15 cellular contexts compared by ENCODE assay signal in genomic region chr1:30753660-30754123, GRCh38. TPM values are rescaled to one million over a fixed set of nuclear protein-coding genes. Genes with fewer than 3 reads are reported as not detected.
DNase-seq lines count a peak whose midpoint lies in the region; ATAC-seq lines count a peak whose summit lies in the region.
"Had no signal": no experiment of that assay in that cellular context is flagged by ENCODE, and none has a peak within 500 bp of the region (broad histone marks: within the 10 kb centered on the region; RNA-seq: fewer than 3 reads in every experiment).

No MANE protein-coding gene starts in this region.

- peaks cover 75% of the 10 kb centered on the region for H3K4me1 ChIP-seq in CD8-positive, alpha-beta memory T cell (ENCODE audit: insufficient read depth, low read length)

- peak in 2 of 5 donors; percentile 46 to 73 for DNase-seq in CD8-positive, alpha-beta memory T cell
- DNase-seq in Kasumi-1 (lab: John Stamatoyannopoulos, UW), result peak; percentile 46 to 50
- no peak for DNase-seq in activated CD8-positive, alpha-beta T cell treated with anti-CD3 and anti-CD28 coated beads, Interleukin-2, amount 10 ng/mL, durations not matched to agents 7 days and 5 days
- no peak for DNase-seq in natural killer cell treated with Interleukin-12 subunit alpha and Interleukin-12 subunit beta and Interleukin-15 and Interleukin-18, amount 100 ng/mL, for 72 hours (ENCODE audit: low spot score)
- no peak for DNase-seq in NCI-H524 treated with DMSO at 0.1 percent for 48 hours (lab: John Stamatoyannopoulos, UW)
- DNase-seq: activated CD8-positive, alpha-beta memory T cell treated with anti-CD3 and anti-CD28 coated beads for 24 hours; DMS 273 treated with DMSO at 0.1 percent for 48 hours; nephron progenitor cell; Right ventricle myocardium superior; stimulated activated CD4-positive, alpha-beta T cell treated with anti-CD3 and anti-CD28 coated beads, Interleukin-15, amount 100 ng/mL, for 24 hours had no signal

- peak overlapping the region; percentile 74 for H3K4me3 ChIP-seq in CD8-positive, alpha-beta memory T cell (ENCODE audit: low read length)

- H3K36me3 Mint-ChIP-seq in CD8-positive, alpha-beta memory T cell, result peaks cover 6 to 80% (median 14%) of the 10 kb centered on the region in 3 donors
- H3K36me3 Mint-ChIP-seq in activated CD8-positive, alpha-beta T cell treated with anti-CD3 and anti-CD28 coated beads, Interleukin-2, amount 10 ng/mL, durations not matched to agents 7 days and 5 days (ENCODE audit: low read depth), result peaks cover 69% of the 10 kb centered on the region
- no peaks in the 10 kb centered on the region for H3K36me3 Mint-ChIP-seq in natural killer cell treated with Interleukin-12 subunit alpha and Interleukin-12 subunit beta and Interleukin-15 and Interleukin-18, amount 100 ng/mL, for 72 hours
- H3K36me3 Mint-ChIP-seq: brain had no signal

- H3K27me3 Mint-ChIP-seq in CD8-positive, alpha-beta memory T cell, result peaks cover 0 to 11% of the 10 kb centered on the region in 2 donors
- no peaks in the 10 kb centered on the region for H3K27me3 Mint-ChIP-seq in activated CD8-positive, alpha-beta T cell treated with anti-CD3 and anti-CD28 coated beads, Interleukin-2, amount 10 ng/mL, durations not matched to agents 7 days and 5 days (ENCODE audit: low read depth)
- no peaks in the 10 kb centered on the region for H3K27me3 Mint-ChIP-seq in natural killer cell treated with Interleukin-12 subunit alpha and Interleukin-12 subunit beta and Interleukin-15 and Interleukin-18, amount 100 ng/mL, for 72 hours

- H3K9me3 Mint-ChIP-seq in CD8-positive, alpha-beta memory T cell, result no peaks in the 10 kb centered on the region
- H3K9me3 Mint-ChIP-seq in activated CD8-positive, alpha-beta T cell treated with anti-CD3 and anti-CD28 coated beads, Interleukin-2, amount 10 ng/mL, durations not matched to agents 7 days and 5 days (ENCODE audit: insufficient read depth), result no peaks in the 10 kb centered on the region
- H3K9me3 Mint-ChIP-seq in natural killer cell treated with Interleukin-12 subunit alpha and Interleukin-12 subunit beta and Interleukin-15 and Interleukin-18, amount 100 ng/mL, for 72 hours, result no peaks in the 10 kb centered on the region
- H3K9me3 Mint-ChIP-seq: nephron progenitor cell had no signal

- H3K4me3 Mint-ChIP-seq in CD8-positive, alpha-beta memory T cell, result peak overlapping the region; percentile 96 to 100 (median 99)
- H3K4me3 Mint-ChIP-seq in activated CD8-positive, alpha-beta T cell treated with anti-CD3 and anti-CD28 coated beads, Interleukin-2, amount 10 ng/mL, durations not matched to agents 7 days and 5 days, result peak overlapping the region; percentile 96
- H3K4me3 Mint-ChIP-seq in natural killer cell treated with Interleukin-12 subunit alpha and Interleukin-12 subunit beta and Interleukin-15 and Interleukin-18, amount 100 ng/mL, for 72 hours, result peak overlapping the region; percentile 83
- H3K4me3 Mint-ChIP-seq: brain, nephron progenitor cell had no signal

- CTCF ChIA-PET in CD8-positive, alpha-beta memory T cell (lab: Charles Lee), result interaction anchor here (1.3 to 11.3 kb wide), 5 partner anchors 9 to 34 kb away, joined by 3 to 76 read pairs (median 20); no protein-coding TSS in a partner anchor
- CTCF ChIA-PET in activated CD8-positive, alpha-beta T cell treated with anti-CD3 and anti-CD28 coated beads, Interleukin-2, amount 10 ng/mL, durations not matched to agents 7 days and 5 days (lab: Charles Lee), result interaction anchor here (1.5 to 17.9 kb wide), 3 partner anchors 9 to 30 kb away, joined by 13 to 242 read pairs (median 103); partner anchors contain the start of gene MATN1

- H3K9me3 ChIP-seq in CD8-positive, alpha-beta memory T cell (ENCODE audit: low read length), result no peaks in the 10 kb centered on the region
- H3K9me3 ChIP-seq: esophagus muscularis mucosa had no signal

- H3K27ac Mint-ChIP-seq in CD8-positive, alpha-beta memory T cell, result peak overlapping the region; percentile 98 to 100 (median 100)
- peak overlapping the region; percentile 96 for H3K27ac Mint-ChIP-seq in activated CD8-positive, alpha-beta T cell treated with anti-CD3 and anti-CD28 coated beads, Interleukin-2, amount 10 ng/mL, durations not matched to agents 7 days and 5 days
- peak overlapping the region; percentile 98 to 100 for H3K27ac Mint-ChIP-seq in natural killer cell treated with Interleukin-12 subunit alpha and Interleukin-12 subunit beta and Interleukin-15 and Interleukin-18, amount 100 ng/mL, for 72 hours
- H3K27ac Mint-ChIP-seq: nephron progenitor cell had no signal

- peaks cover 86 to 90% (median 86%) of the 10 kb centered on the region in 3 donors for H3K4me1 Mint-ChIP-seq in CD8-positive, alpha-beta memory T cell
- H3K4me1 Mint-ChIP-seq in activated CD8-positive, alpha-beta T cell treated with anti-CD3 and anti-CD28 coated beads, Interleukin-2, amount 10 ng/mL, durations not matched to agents 7 days and 5 days (ENCODE audit: low read depth), result peaks cover 81% of the 10 kb centered on the region
- H3K4me1 Mint-ChIP-seq in natural killer cell treated with Interleukin-12 subunit alpha and Interleukin-12 subunit beta and Interleukin-15 and Interleukin-18, amount 100 ng/mL, for 72 hours (ENCODE audit: low read depth in 2 of 2), result peaks cover 80 to 83% of the 10 kb centered on the region in 2 donors

- H3K27me3 ChIP-seq in CD8-positive, alpha-beta memory T cell (ENCODE audit: insufficient read depth, low read length, poor library complexity, severe bottlenecking), result no peaks in the 10 kb centered on the region

- peak overlapping the region; percentile 60 for H3K27ac ChIP-seq in CD8-positive, alpha-beta memory T cell (ENCODE audit: low read depth, low read length)

- POLR2A ChIA-PET in CD8-positive, alpha-beta memory T cell (lab: Charles Lee), result interaction anchor here (1.0 to 11.0 kb wide), 4 partner anchors 8 to 35 kb away, joined by 3 to 189 read pairs (median 4); no protein-coding TSS in a partner anchor
- POLR2A ChIA-PET in activated CD8-positive, alpha-beta T cell treated with anti-CD3 and anti-CD28 coated beads, Interleukin-2, amount 10 ng/mL, durations not matched to agents 7 days and 5 days (lab: Charles Lee), result interaction anchor here (2.5 to 16.2 kb wide), 3 partner anchors 6 to 35 kb away, joined by 10 to 290 read pairs (median 290); partner anchors contain the start of gene LAPTM5

- H3K36me3 ChIP-seq in CD8-positive, alpha-beta memory T cell (ENCODE audit: insufficient read depth, low read length), result peaks cover 4% of the 10 kb centered on the region
- H3K36me3 ChIP-seq: esophagus muscularis mucosa had no signal

- ATAC-seq in activated CD8-positive, alpha-beta T cell treated with anti-CD3 and anti-CD28 coated beads, Interleukin-2, amount 10 ng/mL, durations not matched to agents 7 days and 5 days, result no peak
- ATAC-seq in natural killer cell treated with Interleukin-12 subunit alpha and Interleukin-12 subunit beta and Interleukin-15 and Interleukin-18, amount 100 ng/mL, for 72 hours, result no peak
- ATAC-seq in GM18517 (IDR thresholded peaks at IDR 0.05; ENCODE audit: unreplicated experiment), result no peak
- no peak for ATAC-seq in GM21529 (IDR thresholded peaks at IDR 0.05; ENCODE audit: unreplicated experiment)
- ATAC-seq in HG03025 (IDR thresholded peaks at IDR 0.05; ENCODE audit: low FRiP score, unreplicated experiment), result no peak

RNA-seq across cellular contexts. Expression of gene LAPTM5, which starts 3.9 kb away (rescaled TPM):
- total RNA-seq in CD8-positive, alpha-beta memory T cell, result 100 to 1,000 TPM; 204 to 206 TPM
- 589 TPM for polyA plus RNA-seq in CD8-positive, alpha-beta memory T cell
- total RNA-seq in activated CD8-positive, alpha-beta T cell treated with anti-CD3 and anti-CD28 coated beads, Interleukin-2, amount 10 ng/mL, durations not matched to agents 7 days and 5 days, result 100 to 1,000 TPM; 407 to 413 TPM
- 100 to 1,000 TPM; 150 to 153 TPM for total RNA-seq in natural killer cell treated with Interleukin-12 subunit alpha and Interleukin-12 subunit beta and Interleukin-15 and Interleukin-18, amount 100 ng/mL, for 72 hours

RNA-seq across cellular contexts. Expression of gene MATN1, which starts 30.3 kb away (rescaled TPM):
- under 1 TPM; 0.59 to 0.91 TPM for total RNA-seq in CD8-positive, alpha-beta memory T cell
- polyA plus RNA-seq in CD8-positive, alpha-beta memory T cell, result not detected
- not detected for total RNA-seq in activated CD8-positive, alpha-beta T cell treated with anti-CD3 and anti-CD28 coated beads, Interleukin-2, amount 10 ng/mL, durations not matched to agents 7 days and 5 days
- total RNA-seq in natural killer cell treated with Interleukin-12 subunit alpha and Interleukin-12 subunit beta and Interleukin-15 and Interleukin-18, amount 100 ng/mL, for 72 hours, result 1 to 10 TPM in 1 of 2 donors, under 1 TPM in 1; 0.31 to 1.1 TPM
- total RNA-seq: esophagus muscularis mucosa, Right ventricle myocardium superior had no signal

Comparison
In these comparisons a context has a peak if more than half of its experiments do, and no peak if none do; other contexts are left out.
1. DNase-seq: peak in Kasumi-1 (2 of 2); none in activated CD8-positive, alpha-beta T cell treated with anti-CD3 and anti-CD28 coated beads, Interleukin-2, amount 10 ng/mL, durations not matched to agents 7 days and 5 days (single experiment), natural killer cell treated with Interleukin-12 subunit alpha and Interleukin-12 subunit beta and Interleukin-15 and Interleukin-18, amount 100 ng/mL, for 72 hours (single experiment) and NCI-H524 treated with DMSO at 0.1 percent for 48 hours (single experiment).
2. Peak in every context shown above with its lines, with median percentiles within 50 percentile points of each other: H3K27ac Mint-ChIP-seq and H3K4me3 Mint-ChIP-seq.